Comparison of ENCODE assay signal across 12 cellular contexts in the genomic region with DNA sequence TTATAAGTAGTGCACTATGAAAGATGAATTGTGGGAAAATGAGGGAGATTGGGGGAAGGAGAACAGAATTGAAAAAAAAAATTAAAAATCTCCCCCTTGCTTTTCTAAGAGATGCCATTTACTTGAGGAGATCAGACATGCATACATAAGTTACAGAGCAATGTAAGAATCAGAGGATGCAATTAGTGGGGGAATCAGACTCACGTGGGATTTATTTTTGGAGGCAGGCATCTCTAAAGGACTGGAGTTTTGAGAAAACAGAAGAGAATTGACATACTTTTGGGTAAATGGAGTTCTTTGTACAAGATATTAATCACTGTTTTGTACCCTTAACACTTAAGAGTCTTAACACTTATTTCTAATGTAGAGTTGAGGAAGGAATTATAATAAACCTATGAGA. TPM values are rescaled to one million over a fixed set of nuclear protein-coding genes. Genes with fewer than 3 reads are reported as not detected.
DNase-seq lines count a peak whose midpoint lies in the region; TF ChIP-seq lines count a peak whose summit lies in the region.
"Had no signal": no experiment of that assay in that cellular context is flagged by ENCODE, and none has a peak within 500 bp of the region (broad histone marks: within the 10 kb centered on the region; RNA-seq: fewer than 3 reads in every experiment).

No MANE protein-coding gene starts in this region.

- no peaks in the 10 kb centered on the region for H4K20me1 ChIP-seq in KMS-11 (ENCODE audit: insufficient read depth)

- H3K4me1 ChIP-seq in KMS-11 (ENCODE audit: low read depth, poor library complexity, severe bottlenecking) (peaks cover 31% of the 10 kb centered on the region), Caco-2 (peaks cover 25% of the 10 kb centered on the region)

- DNase-seq in globus pallidus (ENCODE audit: low spot score) (peak; percentile 10), pons (ENCODE audit: low spot score) (peak; percentile 55), DMS79 (lab: John Stamatoyannopoulos, UW) (no peak), NCI-H2171 (lab: John Stamatoyannopoulos, UW) (no peak), Caco-2 (no peak)
- DNase-seq: C1 segment of cervical spinal cord; CD4-positive, alpha-beta memory T cell; DMS53; DND-41; H9 had no signal

- H2AFZ ChIP-seq in KMS-11 (ENCODE audit: low read depth) = no peak overlapping the region
- H2AFZ ChIP-seq: GM23338 had no signal

- H3K4me3 ChIP-seq in KMS-11 (IDR thresholded peaks at IDR 0.05; ENCODE audit: insufficient read depth, low read depth, low read length) = no peak overlapping the region
- H3K4me3 ChIP-seq in Caco-2 (ENCODE audit: low read depth, low read length) = no peak overlapping the region
- H3K4me3 ChIP-seq: GM23338 had no signal

- H3K79me2 ChIP-seq in KMS-11 (ENCODE audit: insufficient read depth, low read depth) = no peaks in the 10 kb centered on the region

- intact Hi-C loops in Caco-2 (cut with micrococcal nuclease; ENCODE audit: unreplicated experiment) = no loop called here

- no peak overlapping the region for H3K4me3 Mint-ChIP-seq in Caco-2 (ENCODE audit: unreplicated experiment)
- H3K4me3 Mint-ChIP-seq: CD4-positive, alpha-beta memory T cell; GM23338; H9 had no signal

- H3K9me3 Mint-ChIP-seq in Caco-2 (ENCODE audit: unreplicated experiment) = no peaks in the 10 kb centered on the region
- H3K9me3 Mint-ChIP-seq: CD4-positive, alpha-beta memory T cell; GM23338; H9 had no signal

- H3K4me2 ChIP-seq in KMS-11 = peak overlapping the region; percentile 14; the same call in 1 of the 2 replicates
- H3K4me2 ChIP-seq: GM23338 had no signal

- no peak overlapping the region for H3K27ac Mint-ChIP-seq in Caco-2 (ENCODE audit: unreplicated experiment)
- H3K27ac Mint-ChIP-seq: CD4-positive, alpha-beta memory T cell; GM23338; H9 had no signal

- H3K27me3 ChIP-seq in KMS-11 (ENCODE audit: insufficient read depth, low read depth) = no peaks in the 10 kb centered on the region
- H3K27me3 ChIP-seq in Caco-2 (replicated peaks; ENCODE audit: control insufficient read depth, insufficient read depth, low read length) = no peaks in the 10 kb centered on the region

- H3K4me1 Mint-ChIP-seq in Caco-2 (ENCODE audit: low read depth, unreplicated experiment) = peaks cover 6% of the 10 kb centered on the region

- H3K9me3 ChIP-seq in Caco-2 = no peaks in the 10 kb centered on the region

- H3K9ac ChIP-seq in KMS-11 = no peak overlapping the region

- no peak for TF ChIP-seq CTCF in KMS-11 (conservative IDR thresholded peaks at IDR 0.05; ENCODE audit: low read depth, low read length)
- TF ChIP-seq CTCF in Caco-2 (IDR thresholded peaks at IDR 0.05; ENCODE audit: insufficient read depth in 1 of 2, low read depth in 1 of 2, low read length in 1 of 2, severe bottlenecking in 1 of 2, unreplicated experiment in 1 of 2) = no peak

- no peak overlapping the region for H3K27ac ChIP-seq in KMS-11

- H3K27me3 Mint-ChIP-seq in Caco-2 (ENCODE audit: insufficient read depth, unreplicated experiment) = no peaks in the 10 kb centered on the region
- H3K27me3 Mint-ChIP-seq: CD4-positive, alpha-beta memory T cell had no signal

- CTCF ChIA-PET in Caco-2 (lab: Charles Lee) = no interaction called here

- peaks cover 9% of the 10 kb centered on the region for H3K36me3 Mint-ChIP-seq in Caco-2 (ENCODE audit: insufficient read depth, unreplicated experiment)

- POLR2A ChIA-PET in Caco-2 (lab: Charles Lee) = no interaction called here

- BruUV-seq in Caco-2 (replicated peaks; lab: Mats Ljungman, UMichigan) = no TSS peak

- H3K36me3 ChIP-seq in KMS-11 (ENCODE audit: insufficient read depth) (no peaks in the 10 kb centered on the region), Caco-2 (ENCODE audit: control insufficient read depth, insufficient read depth, low read length) (no peaks in the 10 kb centered on the region; the same call in 1 of the 2 replicates)

RNA-seq across cellular contexts. Expression of a gene that starts 52.7 kb away (rescaled TPM):
- total RNA-seq in Caco-2 (2022) = 33.3 and 33.7 TPM in 2 replicates

Comparison
In these comparisons a context has a peak if more than half of its experiments do, and no peak if none do; other contexts are left out.
1. DNase-seq: peak in globus pallidus (single experiment) and pons (single experiment); none in DMS79 (single experiment), NCI-H2171 (single experiment) and Caco-2 (0 of 2).